Comparison of ENCODE assay signal across 8 cellular contexts in the genomic region with DNA sequence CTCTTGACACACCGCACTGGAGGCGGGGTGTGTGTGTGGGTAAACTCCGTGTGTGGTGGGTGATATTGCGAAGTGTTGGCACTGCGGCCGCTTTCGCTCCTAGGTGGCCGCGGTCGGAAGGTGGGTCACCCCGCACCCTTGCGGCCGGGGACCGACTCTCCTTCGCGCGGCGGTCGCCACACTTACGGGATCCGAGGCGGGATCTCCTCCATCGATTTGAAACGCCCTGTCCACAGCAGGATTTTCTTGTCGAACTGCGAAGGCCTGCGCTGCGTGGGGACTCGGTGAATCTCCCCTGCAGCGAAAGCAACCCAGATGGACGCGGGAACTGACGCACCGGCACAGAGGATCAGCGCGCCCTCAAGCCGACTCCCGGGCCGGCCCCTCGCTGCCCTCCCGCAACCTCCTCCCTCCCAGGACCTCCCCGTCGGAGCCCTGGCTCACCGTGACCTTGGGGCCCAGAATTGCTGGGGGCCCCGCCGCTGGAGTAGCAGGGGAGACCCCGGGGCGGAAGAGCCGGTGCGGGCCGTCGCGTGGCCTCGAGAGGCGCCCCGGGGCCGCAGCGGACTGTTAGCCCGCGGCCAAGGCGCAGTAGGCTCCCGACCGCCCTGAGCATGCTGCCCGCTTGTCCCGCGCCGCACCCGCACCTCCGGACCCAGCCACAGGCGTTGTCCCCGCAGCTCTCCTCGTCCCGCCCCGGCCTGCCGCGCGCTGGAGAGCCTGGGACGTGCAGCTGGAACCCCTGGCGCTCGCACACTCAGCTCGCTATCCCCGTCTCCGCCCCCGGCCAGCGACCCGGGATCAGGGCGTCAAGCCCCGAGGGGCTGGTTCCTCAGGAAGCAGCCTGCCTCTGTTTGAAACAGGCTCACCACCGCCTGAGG. TPM values are rescaled to one million over a fixed set of nuclear protein-coding genes. Genes with fewer than 3 reads are reported as not detected.
DNase-seq lines count a peak whose midpoint lies in the region; ATAC-seq and TF ChIP-seq lines count a peak whose summit lies in the region.

Gene FAM162B, minus strand, starts transcription at position 759 of the 881 bp plus-strand sequence. Its CDS starts 143 bp downstream, at position 616.

- H3K9me3 ChIP-seq in body of pancreas (no peaks in the 10 kb centered on the region), spleen (no peaks in the 10 kb centered on the region), MM.1S (replicated peaks; ENCODE audit: insufficient read depth, low read length) (no peaks in the 10 kb centered on the region)

- H3K9ac ChIP-seq in MM.1S (ENCODE audit: low read length): no peak within 1 kb of the TSS

- H3F3A ChIP-seq in MM.1S (ENCODE audit: insufficient read depth, low read length): no peaks in the 10 kb centered on the region

- DNase-seq in AG10803 (ENCODE audit: low read depth) (peak; percentile 5), body of pancreas (peak in 3 of 4 donors; percentile 3 to 29 (median 13)), iPS-NIHi7 (ENCODE audit: extremely low spot score) (peak; percentile 82), spleen (no peak), MM.1S (no peak), NCI-H2029 (lab: John Stamatoyannopoulos, UW) (no peak)
- DNase-seq in effector CD4-positive, alpha-beta T cell: no peak

- ATAC-seq in HG03354 (IDR thresholded peaks at IDR 0.05; ENCODE audit: poor library complexity, severe bottlenecking, unreplicated experiment) (peak; percentile 47), body of pancreas (peak; percentile 60)

- no peaks in the 10 kb centered on the region for H3K79me2 ChIP-seq in MM.1S (ENCODE audit: low read length)

- H3K36me3 ChIP-seq in body of pancreas (replicated peaks in 1 of 2; ENCODE audit: insufficient read depth in 1 of 2, low read depth in 2 of 2): no peaks in the 10 kb centered on the region
- no peaks in the 10 kb centered on the region for H3K36me3 ChIP-seq in spleen
- no peaks in the 10 kb centered on the region for H3K36me3 ChIP-seq in MM.1S (replicated peaks; ENCODE audit: insufficient read depth, low read length)

- no peak within 1 kb of the TSS for H2AFZ ChIP-seq in MM.1S (ENCODE audit: low read length)

- H3K27me3 ChIP-seq in body of pancreas (peaks cover 0 to 18% of the 10 kb centered on the region in 2 donors), spleen (replicated peaks in 1 of 7) (peaks cover 0 to 71% (median 34%) of the 10 kb centered on the region in 7 donors), MM.1S (replicated peaks; ENCODE audit: insufficient read depth, low read length) (no peaks in the 10 kb centered on the region)

- H3K4me2 ChIP-seq in MM.1S (ENCODE audit: low read depth, low read length): no peak within 1 kb of the TSS

- no peaks in the 10 kb centered on the region for H4K20me1 ChIP-seq in MM.1S (ENCODE audit: insufficient read depth, low read length)

- WGBS in body of pancreas, 2 donors: 2% methylated on average over 25 to 89 of the region's 89 CpGs
- 1 to 4% (median 3%) methylated on average over 29 to 89 of the region's 89 CpGs for WGBS in spleen, 5 donors

- H3K4me3 ChIP-seq in AG10803 (ENCODE audit: low read length) (peak within 1 kb of the TSS; percentile 50), body of pancreas (peak within 1 kb of the TSS; percentile 9 to 12), spleen (peak within 1 kb of the TSS; percentile 26 to 68 (median 42)), MM.1S (ENCODE audit: low read length) (no peak within 1 kb of the TSS)

- H3K4me1 ChIP-seq in body of pancreas (peaks cover 14% of the 10 kb centered on the region), spleen (peaks cover 11 to 18% (median 15%) of the 10 kb centered on the region in 6 donors), MM.1S (ENCODE audit: low read length) (no peaks in the 10 kb centered on the region)

- no peaks in the 10 kb centered on the region for H3K9me2 ChIP-seq in MM.1S (replicated peaks; ENCODE audit: insufficient read depth, low read length)

- H3K27ac ChIP-seq in body of pancreas (peak within 1 kb of the TSS in 1 of 4 donors; percentile 36), spleen (no peak within 1 kb of the TSS), MM.1S (ENCODE audit: low read length) (no peak within 1 kb of the TSS)

- no peak for TF ChIP-seq CTCF in AG10803 (conservative IDR thresholded peaks at IDR 0.05; ENCODE audit: low read length)
- no peak for TF ChIP-seq CTCF in body of pancreas (IDR thresholded peaks at IDR 0.05)
- no peak for TF ChIP-seq CTCF in spleen (IDR thresholded peaks at IDR 0.05 in 8 of 11, conservative IDR thresholded peaks at IDR 0.05 in 3 of 11)
- TF ChIP-seq CTCF in MM.1S (IDR thresholded peaks at IDR 0.05; ENCODE audit: low read length): no peak

- TF ChIP-seq POLR2A in body of pancreas (IDR thresholded peaks at IDR 0.05) (no peak), spleen (IDR thresholded peaks at IDR 0.05) (no peak)

- intact Hi-C loops in body of pancreas (cut with DNase I): no loop called here
- intact Hi-C loops in spleen (cut with DNase I; ENCODE audit: low total_unique reads): no loop called here

RNA-seq across cellular contexts. Expression of gene FAM162B, which starts in this region (rescaled TPM):
- not detected for total RNA-seq in body of pancreas
- not detected for total RNA-seq in spleen
- under 1 TPM; 0.20 to 0.67 (median 0.38) TPM for polyA plus RNA-seq in spleen

Comparison
In these comparisons a context has a peak if more than half of its experiments do, and no peak if none do; other contexts are left out.
1. Peak in DNase-seq, ATAC-seq and H3K4me3 ChIP-seq in body of pancreas; RNA of the gene not detected or under 1 TPM.
2. DNase-seq: peak in AG10803 (single experiment) and iPS-NIHi7 (single experiment); none in spleen (single experiment), effector CD4-positive, alpha-beta T cell (single experiment), MM.1S (single experiment) and NCI-H2029 (single experiment).